In the genomic region with DNA sequence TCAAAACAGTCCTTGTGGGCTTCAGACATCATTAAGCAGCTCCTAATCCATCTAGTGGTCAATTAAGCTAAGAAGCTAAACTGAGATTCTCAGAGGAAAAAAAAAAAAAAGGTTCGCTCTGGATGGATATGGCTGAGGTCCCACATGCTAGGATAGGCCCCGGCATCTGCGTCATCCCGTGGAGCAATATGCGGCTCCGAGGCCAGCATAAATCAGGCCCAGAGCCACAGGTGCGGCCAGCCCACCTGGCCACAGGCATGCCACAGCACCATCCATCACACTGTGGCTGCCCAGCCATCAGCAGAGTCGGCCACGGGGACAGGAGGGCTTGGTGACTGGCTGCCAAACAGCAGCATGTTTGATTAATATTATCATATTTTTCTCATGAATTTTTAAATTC, we compare ENCODE assay signal across 16 cellular contexts.
DNase-seq lines count a peak whose midpoint lies in the region; ATAC-seq lines count a peak whose summit lies in the region.
"Had no signal": no experiment of that assay in that cellular context is flagged by ENCODE, and none has a peak within 500 bp of the region (broad histone marks: within the 10 kb centered on the region; RNA-seq: fewer than 3 reads in every experiment).

No MANE protein-coding gene starts in this region.

- 78% methylated on average over 9 of the region's 9 CpGs for WGBS in right cardiac atrium

- H3K27ac ChIP-seq in right cardiac atrium (ENCODE audit: low read length), result no peak overlapping the region
- H3K27ac ChIP-seq: 22Rv1; BLaER1 treated with 17β-estradiol and CSF1 and Interleukin-3, amounts not matched to agents 10 nM and 100 nM; GM23248; HL-60 had no signal

- DNase-seq in right cardiac atrium (peak in 1 of 3 donors; percentile 67), left ventricle myocardium superior (no peak), cerebellar nuclear complex (lab: John Stamatoyannopoulos, UW) (peak; percentile 13 to 46), myocyte (ENCODE audit: low read depth) (peak; percentile 13), NCI-H1092 treated with DMSO at 0.1 percent for 48 hours (lab: John Stamatoyannopoulos, UW) (no peak), HK-2 (ENCODE audit: unreplicated experiment) (no peak)
- DNase-seq: Calu3; CD8-positive, alpha-beta T cell; DMS79 treated with DMSO at 0.1 percent for 48 hours; GM23248 had no signal

- H3K4me3 ChIP-seq in right cardiac atrium (ENCODE audit: low read length), result no peak overlapping the region
- H3K4me3 ChIP-seq: BLaER1 treated with 17β-estradiol and CSF1 and Interleukin-3, amounts not matched to agents 10 nM and 100 nM; GM12878; GM23248; HAP-1 had no signal

- H3K4me1 ChIP-seq in right cardiac atrium (ENCODE audit: control insufficient read depth, insufficient read depth, low read length), result no peaks in the 10 kb centered on the region
- H3K4me1 ChIP-seq: HAP-1 had no signal

- ATAC-seq in right cardiac atrium (peak; percentile 45 to 48), left ventricle myocardium superior (no peak)
- ATAC-seq in activated CD4-positive, CD25-positive, alpha-beta regulatory T cell treated with anti-CD3 and anti-CD28 coated beads, Interleukin-2, amount 50 U/mL, for 24 hours, result no peak
- ATAC-seq: CD8-positive, alpha-beta T cell; GM12878 had no signal

- H3K27me3 ChIP-seq in right cardiac atrium (ENCODE audit: control insufficient read depth, insufficient read depth), result no peaks in the 10 kb centered on the region
- H3K27me3 ChIP-seq: BLaER1 treated with 17β-estradiol and CSF1 and Interleukin-3, amounts not matched to agents 10 nM and 100 nM had no signal

- H3K9me3 ChIP-seq in right cardiac atrium (ENCODE audit: control insufficient read depth, low read length), result no peaks in the 10 kb centered on the region
- H3K9me3 ChIP-seq: HAP-1 had no signal

- intact Hi-C loops in right cardiac atrium (cut with DNase I), result no loop called here
- intact Hi-C loops in left ventricle myocardium superior (cut with micrococcal nuclease), result no loop called here

Comparison
In these comparisons a context has a peak if more than half of its experiments do, and no peak if none do; other contexts are left out.
1. ATAC-seq: peak in right cardiac atrium (2 of 2); none in left ventricle myocardium superior (single experiment) and activated CD4-positive, CD25-positive, alpha-beta regulatory T cell treated with anti-CD3 and anti-CD28 coated beads, Interleukin-2, amount 50 U/mL, for 24 hours (0 of 2).
2. DNase-seq: peak in cerebellar nuclear complex (2 of 2) and myocyte (single experiment); none in left ventricle myocardium superior (single experiment), NCI-H1092 treated with DMSO at 0.1 percent for 48 hours (single experiment) and HK-2 (single experiment).